Comparison of ENCODE assay signal across 1 cellular context in the genomic region with DNA sequence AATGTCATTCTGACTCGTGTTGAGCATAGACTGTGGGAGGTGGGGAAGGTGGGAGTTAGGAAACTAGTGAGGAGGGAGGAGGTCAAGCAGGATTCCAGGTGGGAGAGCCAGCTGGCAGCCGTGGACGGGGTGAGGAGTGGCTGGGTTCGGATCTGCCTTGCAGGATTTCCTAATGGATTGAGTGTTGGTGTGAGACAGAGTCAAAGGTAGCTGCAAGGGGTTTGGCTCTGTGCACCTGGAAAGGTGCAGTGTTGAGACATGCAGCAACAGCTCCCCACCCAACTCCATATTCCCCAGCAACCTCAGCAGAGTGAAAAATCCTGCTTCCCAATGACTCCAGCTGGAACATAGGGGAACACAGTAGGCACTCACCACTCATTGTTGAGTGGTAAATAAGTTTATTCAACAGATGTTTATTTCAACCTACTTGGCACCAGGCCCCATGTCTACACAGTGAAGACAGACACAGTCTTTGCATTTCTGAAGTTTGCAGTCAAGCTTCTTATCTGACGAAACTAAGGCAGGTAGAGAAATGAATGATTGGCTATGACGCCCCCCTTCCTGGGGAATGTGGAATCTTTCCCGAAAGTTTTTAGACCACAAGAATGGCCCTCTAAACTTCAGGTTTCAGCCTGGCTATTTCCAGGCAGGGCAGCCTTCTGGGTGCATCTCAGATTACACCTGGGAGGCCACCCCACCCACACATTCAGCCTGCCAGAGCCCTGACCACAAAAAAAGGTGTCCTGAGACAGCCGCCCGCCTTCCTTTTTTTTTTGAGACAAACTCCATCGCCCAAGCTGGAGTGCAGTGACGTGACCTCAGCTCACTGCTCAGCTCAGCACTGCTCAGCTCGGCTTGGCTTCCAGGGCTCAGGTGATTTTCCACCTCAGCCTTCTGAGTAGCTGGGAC.
TF ChIP-seq lines count a peak whose summit lies in the region.

No MANE protein-coding gene starts in this region.

TF ChIP-seq in HEK293, 187 proteins besides CTCF, POLR2A, EP300 and RAD21 (continued from another document and continues in another):
- TF ChIP-seq KLF8 (tag by site-specific recombination; IDR thresholded peaks at IDR 0.05) = 0 out of 2 replicates have a peak, but pooled peaks have one; percentile 33
- no peak for TF ChIP-seq ZNF768 (tag by site-specific recombination; IDR thresholded peaks at IDR 0.05)
- no peak for TF ChIP-seq ZNF324 (tag by site-specific recombination; IDR thresholded peaks at IDR 0.05)
- no peak for TF ChIP-seq ZSCAN23 (tag by site-specific recombination; IDR thresholded peaks at IDR 0.05)
- TF ChIP-seq SALL2 (tag by site-specific recombination; IDR thresholded peaks at IDR 0.05; ENCODE audit: borderline replicate concordance) = no peak
- TF ChIP-seq ZNF16 (tag by site-specific recombination; IDR thresholded peaks at IDR 0.05; ENCODE audit: low read depth) = no peak
- TF ChIP-seq, protein P1, sequence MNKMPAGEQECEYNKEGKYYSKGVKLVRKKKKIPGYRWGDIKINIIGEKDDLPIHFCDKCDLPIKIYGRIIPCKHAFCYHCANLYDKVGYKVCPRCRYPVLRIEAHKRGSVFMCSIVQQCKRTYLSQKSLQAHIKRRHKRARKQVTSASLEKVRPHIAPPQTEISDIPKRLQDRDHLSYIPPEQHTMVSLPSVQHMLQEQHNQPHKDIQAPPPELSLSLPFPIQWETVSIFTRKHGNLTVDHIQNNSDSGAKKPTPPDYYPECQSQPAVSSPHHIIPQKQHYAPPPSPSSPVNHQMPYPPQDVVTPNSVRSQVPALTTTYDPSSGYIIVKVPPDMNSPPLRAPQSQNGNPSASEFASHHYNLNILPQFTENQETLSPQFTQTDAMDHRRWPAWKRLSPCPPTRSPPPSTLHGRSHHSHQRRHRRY (tag by site-specific recombination; IDR thresholded peaks at IDR 0.05) = no peak
- 0 out of 2 replicates have a peak, but pooled peaks have one; percentile 43 for TF ChIP-seq ZBTB21 (tag by site-specific recombination; IDR thresholded peaks at IDR 0.05)
- TF ChIP-seq ZNF660 (tag by site-specific recombination; IDR thresholded peaks at IDR 0.05) = no peak
- TF ChIP-seq, protein P2, sequence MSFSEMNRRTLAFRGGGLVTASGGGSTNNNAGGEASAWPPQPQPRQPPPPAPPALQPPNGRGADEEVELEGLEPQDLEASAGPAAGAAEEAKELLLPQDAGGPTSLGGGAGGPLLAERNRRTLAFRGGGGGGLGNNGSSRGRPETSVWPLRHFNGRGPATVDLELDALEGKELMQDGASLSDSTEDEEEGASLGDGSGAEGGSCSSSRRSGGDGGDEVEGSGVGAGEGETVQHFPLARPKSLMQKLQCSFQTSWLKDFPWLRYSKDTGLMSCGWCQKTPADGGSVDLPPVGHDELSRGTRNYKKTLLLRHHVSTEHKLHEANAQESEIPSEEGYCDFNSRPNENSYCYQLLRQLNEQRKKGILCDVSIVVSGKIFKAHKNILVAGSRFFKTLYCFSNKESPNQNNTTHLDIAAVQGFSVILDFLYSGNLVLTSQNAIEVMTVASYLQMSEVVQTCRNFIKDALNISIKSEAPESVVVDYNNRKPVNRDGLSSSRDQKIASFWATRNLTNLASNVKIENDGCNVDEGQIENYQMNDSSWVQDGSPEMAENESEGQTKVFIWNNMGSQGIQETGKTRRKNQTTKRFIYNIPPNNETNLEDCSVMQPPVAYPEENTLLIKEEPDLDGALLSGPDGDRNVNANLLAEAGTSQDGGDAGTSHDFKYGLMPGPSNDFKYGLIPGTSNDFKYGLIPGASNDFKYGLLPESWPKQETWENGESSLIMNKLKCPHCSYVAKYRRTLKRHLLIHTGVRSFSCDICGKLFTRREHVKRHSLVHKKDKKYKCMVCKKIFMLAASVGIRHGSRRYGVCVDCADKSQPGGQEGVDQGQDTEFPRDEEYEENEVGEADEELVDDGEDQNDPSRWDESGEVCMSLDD (tag by site-specific recombination; IDR thresholded peaks at IDR 0.05) = no peak
- peak; percentile 28; the same call in 1 of the 2 replicates for TF ChIP-seq ZNF629 (tag by site-specific recombination; IDR thresholded peaks at IDR 0.05)
- no peak for TF ChIP-seq ZNF184 (tag by site-specific recombination; IDR thresholded peaks at IDR 0.05)
- TF ChIP-seq ZNF777 (tag by site-specific recombination; IDR thresholded peaks at IDR 0.05; ENCODE audit: borderline replicate concordance) = no peak
- TF ChIP-seq, protein P3, sequence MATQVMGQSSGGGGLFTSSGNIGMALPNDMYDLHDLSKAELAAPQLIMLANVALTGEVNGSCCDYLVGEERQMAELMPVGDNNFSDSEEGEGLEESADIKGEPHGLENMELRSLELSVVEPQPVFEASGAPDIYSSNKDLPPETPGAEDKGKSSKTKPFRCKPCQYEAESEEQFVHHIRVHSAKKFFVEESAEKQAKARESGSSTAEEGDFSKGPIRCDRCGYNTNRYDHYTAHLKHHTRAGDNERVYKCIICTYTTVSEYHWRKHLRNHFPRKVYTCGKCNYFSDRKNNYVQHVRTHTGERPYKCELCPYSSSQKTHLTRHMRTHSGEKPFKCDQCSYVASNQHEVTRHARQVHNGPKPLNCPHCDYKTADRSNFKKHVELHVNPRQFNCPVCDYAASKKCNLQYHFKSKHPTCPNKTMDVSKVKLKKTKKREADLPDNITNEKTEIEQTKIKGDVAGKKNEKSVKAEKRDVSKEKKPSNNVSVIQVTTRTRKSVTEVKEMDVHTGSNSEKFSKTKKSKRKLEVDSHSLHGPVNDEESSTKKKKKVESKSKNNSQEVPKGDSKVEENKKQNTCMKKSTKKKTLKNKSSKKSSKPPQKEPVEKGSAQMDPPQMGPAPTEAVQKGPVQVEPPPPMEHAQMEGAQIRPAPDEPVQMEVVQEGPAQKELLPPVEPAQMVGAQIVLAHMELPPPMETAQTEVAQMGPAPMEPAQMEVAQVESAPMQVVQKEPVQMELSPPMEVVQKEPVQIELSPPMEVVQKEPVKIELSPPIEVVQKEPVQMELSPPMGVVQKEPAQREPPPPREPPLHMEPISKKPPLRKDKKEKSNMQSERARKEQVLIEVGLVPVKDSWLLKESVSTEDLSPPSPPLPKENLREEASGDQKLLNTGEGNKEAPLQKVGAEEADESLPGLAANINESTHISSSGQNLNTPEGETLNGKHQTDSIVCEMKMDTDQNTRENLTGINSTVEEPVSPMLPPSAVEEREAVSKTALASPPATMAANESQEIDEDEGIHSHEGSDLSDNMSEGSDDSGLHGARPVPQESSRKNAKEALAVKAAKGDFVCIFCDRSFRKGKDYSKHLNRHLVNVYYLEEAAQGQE (tag by site-specific recombination; IDR thresholded peaks at IDR 0.05) = no peak
- TF ChIP-seq, protein P4, sequence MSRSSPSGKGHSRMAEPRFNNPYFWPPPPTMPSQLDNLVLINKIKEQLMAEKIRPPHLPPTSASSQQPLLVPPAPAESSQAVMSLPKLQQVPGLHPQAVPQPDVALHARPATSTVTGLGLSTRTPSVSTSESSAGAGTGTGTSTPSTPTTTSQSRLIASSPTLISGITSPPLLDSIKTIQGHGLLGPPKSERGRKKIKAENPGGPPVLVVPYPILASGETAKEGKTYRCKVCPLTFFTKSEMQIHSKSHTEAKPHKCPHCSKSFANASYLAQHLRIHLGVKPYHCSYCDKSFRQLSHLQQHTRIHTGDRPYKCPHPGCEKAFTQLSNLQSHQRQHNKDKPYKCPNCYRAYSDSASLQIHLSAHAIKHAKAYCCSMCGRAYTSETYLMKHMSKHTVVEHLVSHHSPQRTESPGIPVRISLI (tag by site-specific recombination; IDR thresholded peaks at IDR 0.05) = peak; percentile 85
- TF ChIP-seq ZNF48 (tag by site-specific recombination; IDR thresholded peaks at IDR 0.05) = no peak
- TF ChIP-seq, protein P5, sequence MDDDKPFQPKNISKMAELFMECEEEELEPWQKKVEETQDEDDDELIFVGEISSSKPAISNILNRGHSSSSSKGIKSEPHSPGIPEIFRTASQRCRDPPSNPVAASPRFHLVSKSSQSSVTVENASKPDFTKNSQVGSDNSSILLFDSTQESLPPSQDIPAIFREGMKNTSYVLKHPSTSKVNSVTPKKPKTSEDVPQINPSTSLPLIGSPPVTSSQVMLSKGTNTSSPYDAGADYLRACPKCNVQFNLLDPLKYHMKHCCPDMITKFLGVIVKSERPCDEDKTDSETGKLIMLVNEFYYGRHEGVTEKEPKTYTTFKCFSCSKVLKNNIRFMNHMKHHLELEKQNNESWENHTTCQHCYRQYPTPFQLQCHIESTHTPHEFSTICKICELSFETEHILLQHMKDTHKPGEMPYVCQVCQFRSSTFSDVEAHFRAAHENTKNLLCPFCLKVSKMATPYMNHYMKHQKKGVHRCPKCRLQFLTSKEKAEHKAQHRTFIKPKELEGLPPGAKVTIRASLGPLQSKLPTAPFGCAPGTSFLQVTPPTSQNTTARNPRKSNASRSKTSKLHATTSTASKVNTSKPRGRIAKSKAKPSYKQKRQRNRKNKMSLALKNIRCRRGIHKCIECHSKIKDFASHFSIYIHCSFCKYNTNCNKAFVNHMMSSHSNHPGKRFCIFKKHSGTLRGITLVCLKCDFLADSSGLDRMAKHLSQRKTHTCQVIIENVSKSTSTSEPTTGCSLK (tag by site-specific recombination; IDR thresholded peaks at IDR 0.05) = no peak
- TF ChIP-seq, protein P6, sequence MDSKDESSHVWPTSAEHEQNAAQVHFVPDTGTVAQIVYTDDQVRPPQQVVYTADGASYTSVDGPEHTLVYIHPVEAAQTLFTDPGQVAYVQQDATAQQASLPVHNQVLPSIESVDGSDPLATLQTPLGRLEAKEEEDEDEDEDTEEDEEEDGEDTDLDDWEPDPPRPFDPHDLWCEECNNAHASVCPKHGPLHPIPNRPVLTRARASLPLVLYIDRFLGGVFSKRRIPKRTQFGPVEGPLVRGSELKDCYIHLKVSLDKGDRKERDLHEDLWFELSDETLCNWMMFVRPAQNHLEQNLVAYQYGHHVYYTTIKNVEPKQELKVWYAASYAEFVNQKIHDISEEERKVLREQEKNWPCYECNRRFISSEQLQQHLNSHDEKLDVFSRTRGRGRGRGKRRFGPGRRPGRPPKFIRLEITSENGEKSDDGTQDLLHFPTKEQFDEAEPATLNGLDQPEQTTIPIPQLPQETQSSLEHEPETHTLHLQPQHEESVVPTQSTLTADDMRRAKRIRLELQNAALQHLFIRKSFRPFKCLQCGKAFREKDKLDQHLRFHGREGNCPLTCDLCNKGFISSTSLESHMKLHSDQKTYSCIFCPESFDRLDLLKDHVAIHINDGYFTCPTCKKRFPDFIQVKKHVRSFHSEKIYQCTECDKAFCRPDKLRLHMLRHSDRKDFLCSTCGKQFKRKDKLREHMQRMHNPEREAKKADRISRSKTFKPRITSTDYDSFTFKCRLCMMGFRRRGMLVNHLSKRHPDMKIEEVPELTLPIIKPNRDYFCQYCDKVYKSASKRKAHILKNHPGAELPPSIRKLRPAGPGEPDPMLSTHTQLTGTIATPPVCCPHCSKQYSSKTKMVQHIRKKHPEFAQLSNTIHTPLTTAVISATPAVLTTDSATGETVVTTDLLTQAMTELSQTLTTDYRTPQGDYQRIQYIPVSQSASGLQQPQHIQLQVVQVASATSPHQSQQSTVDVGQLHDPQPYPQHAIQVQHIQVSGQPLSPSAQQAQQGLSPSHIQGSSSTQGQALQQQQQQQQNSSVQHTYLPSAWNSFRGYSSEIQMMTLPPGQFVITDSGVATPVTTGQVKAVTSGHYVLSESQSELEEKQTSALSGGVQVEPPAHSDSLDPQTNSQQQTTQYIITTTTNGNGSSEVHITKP (tag by site-specific recombination; IDR thresholded peaks at IDR 0.05) = peak; percentile 91
- TF ChIP-seq, protein P7, sequence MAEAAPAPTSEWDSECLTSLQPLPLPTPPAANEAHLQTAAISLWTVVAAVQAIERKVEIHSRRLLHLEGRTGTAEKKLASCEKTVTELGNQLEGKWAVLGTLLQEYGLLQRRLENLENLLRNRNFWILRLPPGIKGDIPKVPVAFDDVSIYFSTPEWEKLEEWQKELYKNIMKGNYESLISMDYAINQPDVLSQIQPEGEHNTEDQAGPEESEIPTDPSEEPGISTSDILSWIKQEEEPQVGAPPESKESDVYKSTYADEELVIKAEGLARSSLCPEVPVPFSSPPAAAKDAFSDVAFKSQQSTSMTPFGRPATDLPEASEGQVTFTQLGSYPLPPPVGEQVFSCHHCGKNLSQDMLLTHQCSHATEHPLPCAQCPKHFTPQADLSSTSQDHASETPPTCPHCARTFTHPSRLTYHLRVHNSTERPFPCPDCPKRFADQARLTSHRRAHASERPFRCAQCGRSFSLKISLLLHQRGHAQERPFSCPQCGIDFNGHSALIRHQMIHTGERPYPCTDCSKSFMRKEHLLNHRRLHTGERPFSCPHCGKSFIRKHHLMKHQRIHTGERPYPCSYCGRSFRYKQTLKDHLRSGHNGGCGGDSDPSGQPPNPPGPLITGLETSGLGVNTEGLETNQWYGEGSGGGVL (tag by site-specific recombination; IDR thresholded peaks at IDR 0.05) = no peak
- no peak for TF ChIP-seq ZNF221 (tag by site-specific recombination; IDR thresholded peaks at IDR 0.05; ENCODE audit: borderline replicate concordance)
- peak; percentile 65 for TF ChIP-seq SCRT2 (tag by site-specific recombination; IDR thresholded peaks at IDR 0.05)
- TF ChIP-seq, protein P8, sequence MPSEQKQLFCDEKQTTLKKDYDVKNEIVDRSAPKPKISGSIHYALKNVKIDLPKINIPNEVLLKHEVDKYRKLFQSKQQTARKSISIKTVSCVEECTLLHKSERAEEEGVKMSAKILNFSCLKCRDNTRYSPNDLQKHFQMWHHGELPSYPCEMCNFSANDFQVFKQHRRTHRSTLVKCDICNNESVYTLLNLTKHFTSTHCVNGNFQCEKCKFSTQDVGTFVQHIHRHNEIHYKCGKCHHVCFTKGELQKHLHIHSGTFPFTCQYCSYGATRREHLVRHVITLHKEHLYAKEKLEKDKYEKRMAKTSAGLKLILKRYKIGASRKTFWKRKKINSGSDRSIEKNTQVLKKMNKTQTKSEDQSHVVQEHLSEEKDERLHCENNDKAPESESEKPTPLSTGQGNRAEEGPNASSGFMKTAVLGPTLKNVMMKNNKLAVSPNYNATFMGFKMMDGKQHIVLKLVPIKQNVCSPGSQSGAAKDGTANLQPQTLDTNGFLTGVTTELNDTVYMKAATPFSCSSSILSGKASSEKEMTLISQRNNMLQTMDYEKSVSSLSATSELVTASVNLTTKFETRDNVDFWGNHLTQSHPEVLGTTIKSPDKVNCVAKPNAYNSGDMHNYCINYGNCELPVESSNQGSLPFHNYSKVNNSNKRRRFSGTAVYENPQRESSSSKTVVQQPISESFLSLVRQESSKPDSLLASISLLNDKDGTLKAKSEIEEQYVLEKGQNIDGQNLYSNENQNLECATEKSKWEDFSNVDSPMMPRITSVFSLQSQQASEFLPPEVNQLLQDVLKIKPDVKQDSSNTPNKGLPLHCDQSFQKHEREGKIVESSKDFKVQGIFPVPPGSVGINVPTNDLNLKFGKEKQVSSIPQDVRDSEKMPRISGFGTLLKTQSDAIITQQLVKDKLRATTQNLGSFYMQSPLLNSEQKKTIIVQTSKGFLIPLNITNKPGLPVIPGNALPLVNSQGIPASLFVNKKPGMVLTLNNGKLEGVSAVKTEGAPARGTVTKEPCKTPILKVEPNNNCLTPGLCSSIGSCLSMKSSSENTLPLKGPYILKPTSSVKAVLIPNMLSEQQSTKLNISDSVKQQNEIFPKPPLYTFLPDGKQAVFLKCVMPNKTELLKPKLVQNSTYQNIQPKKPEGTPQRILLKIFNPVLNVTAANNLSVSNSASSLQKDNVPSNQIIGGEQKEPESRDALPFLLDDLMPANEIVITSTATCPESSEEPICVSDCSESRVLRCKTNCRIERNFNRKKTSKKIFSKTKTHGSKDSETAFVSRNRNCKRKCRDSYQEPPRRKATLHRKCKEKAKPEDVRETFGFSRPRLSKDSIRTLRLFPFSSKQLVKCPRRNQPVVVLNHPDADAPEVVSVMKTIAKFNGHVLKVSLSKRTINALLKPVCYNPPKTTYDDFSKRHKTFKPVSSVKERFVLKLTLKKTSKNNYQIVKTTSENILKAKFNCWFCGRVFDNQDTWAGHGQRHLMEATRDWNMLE (tag by site-specific recombination; conservative IDR thresholded peaks at IDR 0.05; ENCODE audit: low read depth) = no peak
- no peak for TF ChIP-seq ZNF266 (tag by site-specific recombination; IDR thresholded peaks at IDR 0.05; ENCODE audit: low read depth)
- no peak for TF ChIP-seq ZNF423 (tag by site-specific recombination; IDR thresholded peaks at IDR 0.05)
- no peak for TF ChIP-seq SCRT1 (tag by site-specific recombination; IDR thresholded peaks at IDR 0.05; ENCODE audit: borderline replicate concordance)
